ENCODE assay signal across 1 cellular context in the genomic region with DNA sequence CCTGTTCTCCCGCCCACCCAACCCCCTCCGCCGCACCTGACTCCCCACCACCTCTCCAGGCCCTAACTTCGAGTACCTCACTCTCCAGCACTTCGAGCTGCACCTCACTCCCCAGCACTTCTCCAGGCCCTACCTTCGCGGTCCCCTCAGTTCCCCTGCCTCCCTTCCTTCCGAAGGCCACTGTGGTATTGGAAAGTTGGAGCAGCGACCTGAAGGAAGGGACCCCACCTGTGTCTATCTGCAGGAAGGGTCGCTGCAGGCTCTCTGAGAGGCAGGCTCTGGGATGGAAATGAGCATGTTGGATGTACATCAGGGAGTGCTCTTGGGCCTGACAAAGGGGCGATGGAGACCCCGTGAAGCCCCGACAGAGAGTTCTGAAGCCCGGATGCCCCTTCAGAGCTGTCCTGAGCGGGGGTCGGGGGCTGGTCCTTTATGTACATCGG.
TF ChIP-seq lines count a peak whose summit lies in the region.

No MANE protein-coding gene starts in this region.

TF ChIP-seq in GM23338, 12 proteins besides CTCF, POLR2A, EP300 and RAD21 (continued from another document):
- TF ChIP-seq, protein P1, sequence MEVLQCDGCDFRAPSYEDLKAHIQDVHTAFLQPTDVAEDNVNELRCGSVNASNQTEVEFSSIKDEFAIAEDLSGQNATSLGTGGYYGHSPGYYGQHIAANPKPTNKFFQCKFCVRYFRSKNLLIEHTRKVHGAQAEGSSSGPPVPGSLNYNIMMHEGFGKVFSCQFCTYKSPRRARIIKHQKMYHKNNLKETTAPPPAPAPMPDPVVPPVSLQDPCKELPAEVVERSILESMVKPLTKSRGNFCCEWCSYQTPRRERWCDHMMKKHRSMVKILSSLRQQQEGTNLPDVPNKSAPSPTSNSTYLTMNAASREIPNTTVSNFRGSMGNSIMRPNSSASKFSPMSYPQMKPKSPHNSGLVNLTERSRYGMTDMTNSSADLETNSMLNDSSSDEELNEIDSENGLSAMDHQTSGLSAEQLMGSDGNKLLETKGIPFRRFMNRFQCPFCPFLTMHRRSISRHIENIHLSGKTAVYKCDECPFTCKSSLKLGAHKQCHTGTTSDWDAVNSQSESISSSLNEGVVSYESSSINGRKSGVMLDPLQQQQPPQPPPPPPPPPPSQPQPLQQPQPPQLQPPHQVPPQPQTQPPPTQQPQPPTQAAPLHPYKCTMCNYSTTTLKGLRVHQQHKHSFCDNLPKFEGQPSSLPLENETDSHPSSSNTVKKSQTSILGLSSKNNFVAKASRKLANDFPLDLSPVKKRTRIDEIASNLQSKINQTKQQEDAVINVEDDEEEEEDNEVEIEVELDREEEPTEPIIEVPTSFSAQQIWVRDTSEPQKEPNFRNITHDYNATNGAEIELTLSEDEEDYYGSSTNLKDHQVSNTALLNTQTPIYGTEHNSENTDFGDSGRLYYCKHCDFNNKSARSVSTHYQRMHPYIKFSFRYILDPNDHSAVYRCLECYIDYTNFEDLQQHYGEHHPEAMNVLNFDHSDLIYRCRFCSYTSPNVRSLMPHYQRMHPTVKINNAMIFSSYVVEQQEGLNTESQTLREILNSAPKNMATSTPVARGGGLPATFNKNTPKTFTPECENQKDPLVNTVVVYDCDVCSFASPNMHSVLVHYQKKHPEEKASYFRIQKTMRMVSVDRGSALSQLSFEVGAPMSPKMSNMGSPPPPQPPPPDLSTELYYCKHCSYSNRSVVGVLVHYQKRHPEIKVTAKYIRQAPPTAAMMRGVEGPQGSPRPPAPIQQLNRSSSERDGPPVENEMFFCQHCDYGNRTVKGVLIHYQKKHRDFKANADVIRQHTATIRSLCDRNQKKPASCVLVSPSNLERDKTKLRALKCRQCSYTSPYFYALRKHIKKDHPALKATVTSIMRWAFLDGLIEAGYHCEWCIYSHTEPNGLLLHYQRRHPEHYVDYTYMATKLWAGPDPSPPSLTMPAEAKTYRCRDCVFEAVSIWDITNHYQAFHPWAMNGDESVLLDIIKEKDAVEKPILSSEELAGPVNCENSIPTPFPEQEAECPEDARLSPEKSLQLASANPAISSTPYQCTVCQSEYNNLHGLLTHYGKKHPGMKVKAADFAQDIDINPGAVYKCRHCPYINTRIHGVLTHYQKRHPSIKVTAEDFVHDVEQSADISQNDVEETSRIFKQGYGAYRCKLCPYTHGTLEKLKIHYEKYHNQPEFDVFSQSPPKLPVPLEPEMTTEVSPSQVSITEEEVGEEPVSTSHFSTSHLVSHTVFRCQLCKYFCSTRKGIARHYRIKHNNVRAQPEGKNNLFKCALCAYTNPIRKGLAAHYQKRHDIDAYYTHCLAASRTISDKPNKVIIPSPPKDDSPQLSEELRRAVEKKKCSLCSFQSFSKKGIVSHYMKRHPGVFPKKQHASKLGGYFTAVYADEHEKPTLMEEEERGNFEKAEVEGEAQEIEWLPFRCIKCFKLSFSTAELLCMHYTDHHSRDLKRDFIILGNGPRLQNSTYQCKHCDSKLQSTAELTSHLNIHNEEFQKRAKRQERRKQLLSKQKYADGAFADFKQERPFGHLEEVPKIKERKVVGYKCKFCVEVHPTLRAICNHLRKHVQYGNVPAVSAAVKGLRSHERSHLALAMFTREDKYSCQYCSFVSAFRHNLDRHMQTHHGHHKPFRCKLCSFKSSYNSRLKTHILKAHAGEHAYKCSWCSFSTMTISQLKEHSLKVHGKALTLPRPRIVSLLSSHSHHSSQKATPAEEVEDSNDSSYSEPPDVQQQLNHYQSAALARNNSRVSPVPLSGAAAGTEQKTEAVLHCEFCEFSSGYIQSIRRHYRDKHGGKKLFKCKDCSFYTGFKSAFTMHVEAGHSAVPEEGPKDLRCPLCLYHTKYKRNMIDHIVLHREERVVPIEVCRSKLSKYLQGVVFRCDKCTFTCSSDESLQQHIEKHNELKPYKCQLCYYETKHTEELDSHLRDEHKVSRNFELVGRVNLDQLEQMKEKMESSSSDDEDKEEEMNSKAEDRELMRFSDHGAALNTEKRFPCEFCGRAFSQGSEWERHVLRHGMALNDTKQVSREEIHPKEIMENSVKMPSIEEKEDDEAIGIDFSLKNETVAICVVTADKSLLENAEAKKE (CRISPR knock-in tag; IDR thresholded peaks at IDR 0.05), result no peak
- no peak for TF ChIP-seq POLR2AphosphoS5 (IDR thresholded peaks at IDR 0.05; ENCODE audit: low read depth)
- TF ChIP-seq, protein P2, sequence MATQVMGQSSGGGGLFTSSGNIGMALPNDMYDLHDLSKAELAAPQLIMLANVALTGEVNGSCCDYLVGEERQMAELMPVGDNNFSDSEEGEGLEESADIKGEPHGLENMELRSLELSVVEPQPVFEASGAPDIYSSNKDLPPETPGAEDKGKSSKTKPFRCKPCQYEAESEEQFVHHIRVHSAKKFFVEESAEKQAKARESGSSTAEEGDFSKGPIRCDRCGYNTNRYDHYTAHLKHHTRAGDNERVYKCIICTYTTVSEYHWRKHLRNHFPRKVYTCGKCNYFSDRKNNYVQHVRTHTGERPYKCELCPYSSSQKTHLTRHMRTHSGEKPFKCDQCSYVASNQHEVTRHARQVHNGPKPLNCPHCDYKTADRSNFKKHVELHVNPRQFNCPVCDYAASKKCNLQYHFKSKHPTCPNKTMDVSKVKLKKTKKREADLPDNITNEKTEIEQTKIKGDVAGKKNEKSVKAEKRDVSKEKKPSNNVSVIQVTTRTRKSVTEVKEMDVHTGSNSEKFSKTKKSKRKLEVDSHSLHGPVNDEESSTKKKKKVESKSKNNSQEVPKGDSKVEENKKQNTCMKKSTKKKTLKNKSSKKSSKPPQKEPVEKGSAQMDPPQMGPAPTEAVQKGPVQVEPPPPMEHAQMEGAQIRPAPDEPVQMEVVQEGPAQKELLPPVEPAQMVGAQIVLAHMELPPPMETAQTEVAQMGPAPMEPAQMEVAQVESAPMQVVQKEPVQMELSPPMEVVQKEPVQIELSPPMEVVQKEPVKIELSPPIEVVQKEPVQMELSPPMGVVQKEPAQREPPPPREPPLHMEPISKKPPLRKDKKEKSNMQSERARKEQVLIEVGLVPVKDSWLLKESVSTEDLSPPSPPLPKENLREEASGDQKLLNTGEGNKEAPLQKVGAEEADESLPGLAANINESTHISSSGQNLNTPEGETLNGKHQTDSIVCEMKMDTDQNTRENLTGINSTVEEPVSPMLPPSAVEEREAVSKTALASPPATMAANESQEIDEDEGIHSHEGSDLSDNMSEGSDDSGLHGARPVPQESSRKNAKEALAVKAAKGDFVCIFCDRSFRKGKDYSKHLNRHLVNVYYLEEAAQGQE (IDR thresholded peaks at IDR 0.05; ENCODE audit: unreplicated experiment), result no peak
- no peak for TF ChIP-seq EZH2 (IDR thresholded peaks at IDR 0.05; ENCODE audit: low read depth, unreplicated experiment)
- TF ChIP-seq CREB1 (CRISPR knock-in tag; IDR thresholded peaks at IDR 0.05; ENCODE audit: low read depth), result no peak
- no peak for TF ChIP-seq JUNB (IDR thresholded peaks at IDR 0.05; ENCODE audit: unreplicated experiment)
TF ChIP-seq in GM23338: peak in this region for 0.
